In the genomic region with DNA sequence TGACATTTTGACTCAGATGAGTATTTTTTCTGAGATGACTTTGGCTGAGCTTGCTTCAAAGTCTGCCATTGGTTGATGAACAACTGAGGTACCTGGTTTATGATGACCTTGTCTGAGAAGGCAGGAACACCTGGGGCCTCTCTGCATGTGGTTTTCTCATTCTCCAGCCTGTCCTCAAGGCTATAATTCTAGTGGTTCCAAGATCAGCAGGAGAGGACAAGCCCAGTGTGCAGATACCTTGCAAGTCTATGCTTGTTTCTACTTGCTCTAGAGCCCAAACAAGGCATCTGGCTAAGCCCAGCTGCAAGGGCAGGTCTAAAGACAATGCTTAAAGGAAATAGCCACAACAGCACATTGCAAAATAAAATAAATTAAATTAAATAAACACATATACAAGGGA, we compare ENCODE assay signal across 26 cellular contexts.
"Had no signal": no experiment of that assay in that cellular context is flagged by ENCODE, and none has a peak within 500 bp of the region (broad histone marks: within the 10 kb centered on the region; RNA-seq: fewer than 3 reads in every experiment).

No MANE protein-coding gene starts in this region.

- H3K4me1 Mint-ChIP-seq: mesothelial cell of epicardium; naive B cell; naive thymus-derived CD8-positive, alpha-beta T cell had no signal

- H3K27me3 ChIP-seq: dorsolateral prefrontal cortex, esophagus muscularis mucosa, gastrocnemius medialis, heart right ventricle, left lung had no signal

- H3K9me3 ChIP-seq: esophagus muscularis mucosa, gastrocnemius medialis, lower lobe of right lung had no signal

- DNase-seq: dermis blood vessel endothelial cell; dorsolateral prefrontal cortex; effector CD4-positive, alpha-beta T cell; effector memory CD4-positive, alpha-beta T cell; foreskin melanocyte; gastrocnemius medialis; glutamatergic neuron; head of caudate nucleus; heart right ventricle; hippocampal formation; islet precursor cell; kidney; kidney glomerular epithelial cell; left cardiac atrium; left lung; left ventricle myocardium superior; lower lobe of right lung; mesenchymal stem cell; mucosa of descending colon; naive B cell; naive thymus-derived CD8-positive, alpha-beta T cell had no signal

- H3K27ac Mint-ChIP-seq: mesothelial cell of epicardium; naive B cell; naive thymus-derived CD8-positive, alpha-beta T cell had no signal

- H3K9me3 Mint-ChIP-seq: mesothelial cell of epicardium had no signal

- FAIRE-seq: colon, endothelial cell of umbilical vein, kidney had no signal

- H3K27ac ChIP-seq: coronary artery, dorsolateral prefrontal cortex, esophagus muscularis mucosa, gastrocnemius medialis, heart right ventricle, left lung, lower lobe of right lung had no signal

- H3K36me3 ChIP-seq: esophagus muscularis mucosa, gastrocnemius medialis, heart right ventricle, left lung, lower lobe of right lung had no signal

- ATAC-seq: gastrocnemius medialis; heart right ventricle; left cardiac atrium; left lung; left ventricle myocardium superior; lower lobe of right lung; mucosa of descending colon; naive thymus-derived CD8-positive, alpha-beta T cell had no signal

- H3K36me3 Mint-ChIP-seq: mesothelial cell of epicardium; naive B cell; naive thymus-derived CD8-positive, alpha-beta T cell had no signal

- H3K4me3 ChIP-seq: coronary artery, dorsolateral prefrontal cortex, esophagus muscularis mucosa, gastrocnemius medialis, heart right ventricle, left lung, lower lobe of right lung, mucosa of descending colon had no signal

- H3K4me3 Mint-ChIP-seq: mesothelial cell of epicardium; naive B cell; naive thymus-derived CD8-positive, alpha-beta T cell had no signal

- H3K4me1 ChIP-seq: esophagus muscularis mucosa, gastrocnemius medialis, heart right ventricle, left lung, lower lobe of right lung had no signal

- H3K27me3 Mint-ChIP-seq: naive B cell had no signal
